In the genomic region with DNA sequence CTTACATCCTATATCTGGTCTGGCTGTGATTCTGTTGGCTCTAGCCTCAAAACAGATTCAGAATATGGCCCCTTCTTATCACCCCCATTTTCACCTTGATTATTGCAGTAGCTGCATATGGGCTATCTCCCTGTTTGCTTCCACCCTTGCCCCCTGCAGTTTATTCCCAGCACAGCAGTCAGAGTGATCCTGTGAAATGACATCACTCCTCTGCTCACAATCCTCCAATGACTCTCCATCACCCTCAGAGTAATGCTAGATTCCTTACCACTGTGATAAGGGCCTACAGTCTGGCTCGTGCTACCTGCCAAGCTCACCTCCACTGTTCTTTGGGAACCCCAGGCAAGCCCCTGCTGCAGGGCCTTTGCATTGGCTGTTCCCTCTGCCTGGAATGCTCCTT, we compare ENCODE assay signal across 16 cellular contexts.
DNase-seq lines count a peak whose midpoint lies in the region; ATAC-seq, FAIRE-seq and TF ChIP-seq lines count a peak whose summit lies in the region.
"Had no signal": no experiment of that assay in that cellular context is flagged by ENCODE, and none has a peak within 500 bp of the region (broad histone marks: within the 10 kb centered on the region; RNA-seq: fewer than 3 reads in every experiment).

No MANE protein-coding gene starts in this region.

- H3K4me1 Mint-ChIP-seq in progenitor cell of endocrine pancreas (ENCODE audit: low read depth), result no peaks in the 10 kb centered on the region
- no peaks in the 10 kb centered on the region for H3K4me1 Mint-ChIP-seq in naive thymus-derived CD4-positive, alpha-beta T cell

- no peaks in the 10 kb centered on the region for H3K36me3 Mint-ChIP-seq in progenitor cell of endocrine pancreas (ENCODE audit: insufficient read depth)
- H3K36me3 Mint-ChIP-seq in naive thymus-derived CD4-positive, alpha-beta T cell, result no peaks in the 10 kb centered on the region
- H3K36me3 Mint-ChIP-seq: brain had no signal

- POLR2A ChIA-PET in naive thymus-derived CD4-positive, alpha-beta T cell (lab: Charles Lee), result no interaction called here

- intact Hi-C loops in naive thymus-derived CD4-positive, alpha-beta T cell (cut with micrococcal nuclease), result no loop called here

- H3K36me3 ChIP-seq in naive thymus-derived CD4-positive, alpha-beta T cell (ENCODE audit: control insufficient read depth in 2 of 3, insufficient read depth in 3 of 3, low read length in 3 of 3), result no peaks in the 10 kb centered on the region
- no peaks in the 10 kb centered on the region for H3K36me3 ChIP-seq in effector memory CD4-positive, alpha-beta T cell (ENCODE audit: control insufficient read depth, insufficient read depth, low read length)
- H3K36me3 ChIP-seq: neutrophil, thyroid gland had no signal

- no peak overlapping the region for H3K4me3 Mint-ChIP-seq in progenitor cell of endocrine pancreas (ENCODE audit: low read depth)
- no peak overlapping the region for H3K4me3 Mint-ChIP-seq in naive thymus-derived CD4-positive, alpha-beta T cell
- H3K4me3 Mint-ChIP-seq: activated CD8-positive, alpha-beta T cell treated with anti-CD3 and anti-CD28 coated beads, Interleukin-2, amount 10 ng/mL, durations not matched to agents 7 days and 5 days; brain had no signal

- no peaks in the 10 kb centered on the region for H3K27me3 ChIP-seq in naive thymus-derived CD4-positive, alpha-beta T cell (ENCODE audit: control insufficient read depth in 2 of 2, insufficient read depth in 2 of 2, low read length in 2 of 2)
- H3K27me3 ChIP-seq in effector memory CD4-positive, alpha-beta T cell (replicated peaks; ENCODE audit: control insufficient read depth, insufficient read depth, low read length, poor library complexity, severe bottlenecking), result no peaks in the 10 kb centered on the region
- H3K27me3 ChIP-seq: neutrophil, thyroid gland had no signal

- H3K4me3 ChIP-seq in GM12864 (ENCODE audit: low read depth, low read length) (no peak overlapping the region), epithelial cell of esophagus (ENCODE audit: low read length) (no peak overlapping the region)
- no peak overlapping the region for H3K4me3 ChIP-seq in naive thymus-derived CD4-positive, alpha-beta T cell (ENCODE audit: low read length)
- H3K4me3 ChIP-seq in effector memory CD4-positive, alpha-beta T cell (ENCODE audit: insufficient read depth, low read depth, low read length, poor library complexity, severe bottlenecking), result no peak overlapping the region
- H3K4me3 ChIP-seq: lung, thyroid gland had no signal

- H3K9me3 Mint-ChIP-seq in progenitor cell of endocrine pancreas (ENCODE audit: low read depth), result no peaks in the 10 kb centered on the region
- H3K9me3 Mint-ChIP-seq in naive thymus-derived CD4-positive, alpha-beta T cell, result no peaks in the 10 kb centered on the region

- DNase-seq in GM12864 (ENCODE audit: low read depth) (no peak), RCC 7860 (ENCODE audit: low spot score) (peak; percentile 42), epithelial cell of esophagus (ENCODE audit: low read depth) (peak; percentile 35), progenitor cell of endocrine pancreas (ENCODE audit: low spot score, unreplicated experiment) (no peak)
- no peak for DNase-seq in naive thymus-derived CD4-positive, alpha-beta T cell
- DNase-seq in effector memory CD4-positive, alpha-beta T cell, result no peak
- no peak for DNase-seq in stimulated activated naive CD4-positive, alpha-beta T cell treated with Interleukin-2 at 50 U/mL for 16 hours (lab: John Stamatoyannopoulos, UW)
- DNase-seq: activated CD8-positive, alpha-beta T cell treated with anti-CD3 and anti-CD28 coated beads, Interleukin-2, amount 10 ng/mL, durations not matched to agents 7 days and 5 days; activated effector memory CD4-positive, alpha-beta T cell treated with Interleukin-2 at 50 U/mL for 16 hours; NCI-H446 had no signal

- TF ChIP-seq CTCF in GM12864 (IDR thresholded peaks at IDR 0.05; ENCODE audit: low read depth, low read length, missing control alignments) (peak; percentile 1), epithelial cell of esophagus (IDR thresholded peaks at IDR 0.05; ENCODE audit: insufficient read depth, low read depth, low read length, missing control alignments) (peak; percentile 24), progenitor cell of endocrine pancreas (IDR thresholded peaks at IDR 0.05; ENCODE audit: unreplicated experiment) (peak; percentile 21)

- H3K9me3 ChIP-seq in naive thymus-derived CD4-positive, alpha-beta T cell (ENCODE audit: control insufficient read depth in 2 of 3, low read length in 3 of 3), result no peaks in the 10 kb centered on the region
- no peaks in the 10 kb centered on the region for H3K9me3 ChIP-seq in effector memory CD4-positive, alpha-beta T cell (ENCODE audit: control insufficient read depth, low read length)
- H3K9me3 ChIP-seq: neutrophil, thyroid gland had no signal

- H3K27ac Mint-ChIP-seq in progenitor cell of endocrine pancreas, result no peak overlapping the region
- no peak overlapping the region for H3K27ac Mint-ChIP-seq in naive thymus-derived CD4-positive, alpha-beta T cell
- H3K27ac Mint-ChIP-seq: activated CD8-positive, alpha-beta T cell treated with anti-CD3 and anti-CD28 coated beads, Interleukin-2, amount 10 ng/mL, durations not matched to agents 7 days and 5 days; brain had no signal

- no peak overlapping the region for H3K27ac ChIP-seq in naive thymus-derived CD4-positive, alpha-beta T cell (ENCODE audit: low read depth, low read length)
- H3K27ac ChIP-seq in effector memory CD4-positive, alpha-beta T cell (ENCODE audit: insufficient read depth, low read length, poor library complexity, severe bottlenecking), result no peak overlapping the region
- H3K27ac ChIP-seq: neutrophil, thyroid gland had no signal

- no peak for ATAC-seq in naive thymus-derived CD4-positive, alpha-beta T cell
- ATAC-seq in GM19463 (IDR thresholded peaks at IDR 0.05; ENCODE audit: unreplicated experiment), result no peak
- ATAC-seq: activated CD8-positive, alpha-beta T cell treated with anti-CD3 and anti-CD28 coated beads, Interleukin-2, amount 10 ng/mL, durations not matched to agents 7 days and 5 days had no signal

- peaks cover 60% of the 10 kb centered on the region for H3K27me3 Mint-ChIP-seq in progenitor cell of endocrine pancreas
- H3K27me3 Mint-ChIP-seq in naive thymus-derived CD4-positive, alpha-beta T cell, result peaks cover 0 to 37% (median 9%) of the 10 kb centered on the region in 5 donors

- no peaks in the 10 kb centered on the region for H3K4me1 ChIP-seq in naive thymus-derived CD4-positive, alpha-beta T cell (ENCODE audit: control insufficient read depth in 2 of 2, insufficient read depth in 2 of 2, low read length in 2 of 2)
- no peaks in the 10 kb centered on the region for H3K4me1 ChIP-seq in effector memory CD4-positive, alpha-beta T cell (ENCODE audit: control insufficient read depth, insufficient read depth, low read length, poor library complexity, severe bottlenecking)

- CTCF ChIA-PET in naive thymus-derived CD4-positive, alpha-beta T cell (lab: Charles Lee), result no interaction called here

- FAIRE-seq in RCC 7860 (lab: Jason Lieb, UNC), result no peak
- FAIRE-seq: endometrium had no signal

Comparison
In these comparisons a context has a peak if more than half of its experiments do, and no peak if none do; other contexts are left out.
1. DNase-seq: peak in RCC 7860 (single experiment) and epithelial cell of esophagus (single experiment); none in GM12864 (single experiment), progenitor cell of endocrine pancreas (single experiment), naive thymus-derived CD4-positive, alpha-beta T cell (0 of 9), effector memory CD4-positive, alpha-beta T cell (0 of 3) and stimulated activated naive CD4-positive, alpha-beta T cell treated with Interleukin-2 at 50 U/mL for 16 hours (single experiment).
2. Peak in every context shown above with its lines, with median percentiles within 50 percentile points of each other: CTCF ChIP-seq.